30 cellular contexts compared by ENCODE assay signal in the genomic region with DNA sequence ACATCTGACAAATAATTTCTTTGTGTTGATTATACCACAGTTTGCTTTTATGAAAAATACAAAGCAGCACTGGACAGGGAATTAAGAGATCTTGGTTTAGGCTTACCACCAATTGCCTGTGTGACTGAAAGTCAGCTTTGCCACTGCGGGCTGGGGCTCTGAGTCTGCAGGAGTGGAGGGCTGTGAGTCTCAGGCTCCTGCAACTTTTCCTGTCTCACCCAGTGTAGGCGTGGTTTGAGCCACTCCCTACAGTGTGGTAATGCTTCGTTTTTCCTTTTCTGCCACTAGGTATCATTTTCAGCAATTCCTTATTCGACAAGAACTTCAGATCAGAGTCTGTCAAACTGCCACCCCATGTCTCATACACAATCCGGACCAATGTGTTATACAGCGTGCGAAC.
"Had no signal": no experiment of that assay in that cellular context is flagged by ENCODE, and none has a peak within 500 bp of the region (broad histone marks: within the 10 kb centered on the region; RNA-seq: fewer than 3 reads in every experiment).

No MANE protein-coding gene starts in this region.

- H3K4me1 Mint-ChIP-seq: brain, naive B cell had no signal

- H3K27ac ChIP-seq: coronary artery, dorsolateral prefrontal cortex, gastroesophageal sphincter, ovary, skin epidermis, thoracic aorta, uterus had no signal

- H3K36me3 ChIP-seq: gastroesophageal sphincter, ovary, thoracic aorta, uterus had no signal

- DNase-seq: activated CD4-positive, alpha-beta T cell treated with anti-CD3 and anti-CD28 coated beads for 1 hour; activated CD4-positive, alpha-beta T cell treated with anti-CD3 and anti-CD28 coated beads, Interleukin-2, amount 50 U/mL, for 1 hour; activated CD8-positive, alpha-beta T cell treated with anti-CD3 and anti-CD28 coated beads for 36 hours; activated naive CD4-positive, alpha-beta T cell; activated T-cell treated with anti-CD3 and anti-CD28 coated beads, Interleukin-2, amount 50 U/mL, for 72 hours; aorta; dorsolateral prefrontal cortex; effector memory CD4-positive, alpha-beta T cell; erythroblast; hippocampal formation; left colon; naive B cell; nephron progenitor cell; ovary; stimulated activated CD4-positive, alpha-beta T cell treated with anti-CD3 and anti-CD28 coated beads, Interleukin-12 subunit alpha, Interleukin-12 subunit beta, amount 100 ng/mL, for 4 hours; stimulated activated CD4-positive, alpha-beta T cell treated with anti-CD3 and anti-CD28 coated beads, Interleukin-4, amount 100 ng/mL, for 1 hour; stimulated activated naive CD8-positive, alpha-beta T cell treated with anti-CD3 and anti-CD28 coated beads, Interleukin-15, Interleukin-2, amounts not matched to agents 100 U/mL and 50 U/mL, for 24 hours; T1000; trophoblast cell; uterus had no signal

- H3K36me3 Mint-ChIP-seq: activated naive CD8-positive, alpha-beta T cell; brain; mesothelial cell of epicardium; naive B cell had no signal

- H3K9me3 Mint-ChIP-seq: activated CD8-positive, alpha-beta T cell treated with anti-CD3 and anti-CD28 coated beads for 36 hours; activated T-cell treated with anti-CD3 and anti-CD28 coated beads, Interleukin-2, amount 50 U/mL, for 72 hours; brain; mesothelial cell of epicardium; nephron progenitor cell had no signal

- H3K9me3 ChIP-seq: gastroesophageal sphincter, ovary, thoracic aorta, uterus had no signal

- H3K4me1 ChIP-seq: gastroesophageal sphincter, uterus had no signal

- FAIRE-seq: keratinocyte had no signal

- H3K27me3 ChIP-seq: gastroesophageal sphincter, ovary, uterus had no signal

- H3K4me3 ChIP-seq: coronary artery, dorsolateral prefrontal cortex, gastroesophageal sphincter, ovary, skin epidermis, thoracic aorta, uterus had no signal

- H3K4me3 Mint-ChIP-seq: activated CD8-positive, alpha-beta T cell treated with anti-CD3 and anti-CD28 coated beads for 36 hours; activated naive CD8-positive, alpha-beta T cell; activated T-cell treated with anti-CD3 and anti-CD28 coated beads, Interleukin-2, amount 50 U/mL, for 72 hours; brain; mesothelial cell of epicardium; naive B cell; nephron progenitor cell had no signal

- H3K27ac Mint-ChIP-seq: activated CD8-positive, alpha-beta T cell treated with anti-CD3 and anti-CD28 coated beads for 36 hours; activated naive CD8-positive, alpha-beta T cell; activated T-cell treated with anti-CD3 and anti-CD28 coated beads, Interleukin-2, amount 50 U/mL, for 72 hours; brain; mesothelial cell of epicardium; naive B cell; nephron progenitor cell; progenitor cell of endocrine pancreas had no signal

- ATAC-seq: activated CD8-positive, alpha-beta T cell treated with anti-CD3 and anti-CD28 coated beads for 36 hours; activated T-cell treated with anti-CD3 and anti-CD28 coated beads, Interleukin-2, amount 50 U/mL, for 72 hours; gastroesophageal sphincter; left colon; sciatic nerve; stimulated activated naive CD8-positive, alpha-beta T cell treated with anti-CD3 and anti-CD28 coated beads, Interleukin-15, Interleukin-2, amounts not matched to agents 100 U/mL and 50 U/mL, for 24 hours had no signal

- H3K27me3 Mint-ChIP-seq: activated CD8-positive, alpha-beta T cell treated with anti-CD3 and anti-CD28 coated beads for 36 hours; activated naive CD8-positive, alpha-beta T cell had no signal
